19 cellular contexts compared by ENCODE assay signal in the genomic region with DNA sequence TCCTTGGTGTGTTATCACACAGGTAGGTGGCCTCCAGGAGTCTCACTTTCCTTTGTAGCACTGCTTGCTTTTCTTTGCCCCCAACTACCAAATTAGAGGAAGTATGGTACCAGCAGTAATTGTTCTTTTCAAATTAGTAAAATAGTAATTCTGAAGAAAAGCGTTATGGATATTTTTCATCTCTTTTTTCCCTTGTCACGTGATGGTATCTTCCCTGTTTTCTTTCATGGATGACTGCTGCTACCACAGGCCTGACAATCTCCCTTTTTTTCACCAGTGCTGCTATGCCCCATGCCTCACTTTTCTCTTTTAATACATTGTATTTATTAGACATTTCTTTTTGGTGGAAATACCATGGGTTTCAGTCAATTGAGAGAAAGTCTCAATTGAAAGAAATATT. TPM values are rescaled to one million over a fixed set of nuclear protein-coding genes. Genes with fewer than 3 reads are reported as not detected.
DNase-seq lines count a peak whose midpoint lies in the region; ATAC-seq and TF ChIP-seq lines count a peak whose summit lies in the region.
"Had no signal": no experiment of that assay in that cellular context is flagged by ENCODE, and none has a peak within 500 bp of the region (broad histone marks: within the 10 kb centered on the region; RNA-seq: fewer than 3 reads in every experiment).

No MANE protein-coding gene starts in this region.

- no peak overlapping the region for H3K4me3 Mint-ChIP-seq in activated CD4-positive, alpha-beta T cell treated with anti-CD3 and anti-CD28 coated beads, Interleukin-2, amount 10 ng/mL, durations not matched to agents 24 days and 14 days
- H3K4me3 Mint-ChIP-seq in activated T-helper 1 cell treated with anti-CD3 and anti-CD28 coated beads, Interleukin-12 subunit alpha, Interleukin-12 subunit beta, Interleukin-2, Interleukin-4 antibody, amounts not matched to agents 30 ng/mL and 10 ng/mL and 1 ng/mL, durations not matched to agents 14 hours and 24 hours and 36 hours, result no peak overlapping the region
- H3K4me3 Mint-ChIP-seq in natural killer cell, result peak overlapping the region; percentile 29
- H3K4me3 Mint-ChIP-seq: CD14-positive monocyte, neural progenitor cell had no signal

- no peaks in the 10 kb centered on the region for H3K27me3 Mint-ChIP-seq in activated CD4-positive, alpha-beta T cell treated with anti-CD3 and anti-CD28 coated beads, Interleukin-2, amount 10 ng/mL, durations not matched to agents 24 days and 14 days
- no peaks in the 10 kb centered on the region for H3K27me3 Mint-ChIP-seq in activated T-helper 1 cell treated with anti-CD3 and anti-CD28 coated beads, Interleukin-12 subunit alpha, Interleukin-12 subunit beta, Interleukin-2, Interleukin-4 antibody, amounts not matched to agents 30 ng/mL and 10 ng/mL and 1 ng/mL, durations not matched to agents 14 hours and 24 hours and 36 hours (ENCODE audit: insufficient read depth)
- H3K27me3 Mint-ChIP-seq in natural killer cell (ENCODE audit: low read depth in 2 of 2), result no peaks in the 10 kb centered on the region

- ATAC-seq in natural killer cell (no peak), GM21723 (IDR thresholded peaks at IDR 0.05; ENCODE audit: unreplicated experiment) (no peak)

- TF ChIP-seq CTCF in GM10266 (IDR thresholded peaks at IDR 0.05; ENCODE audit: control insufficient read depth, insufficient read depth, low read depth, missing control alignments) (no peak), natural killer cell (IDR thresholded peaks at IDR 0.05) (no peak)

- no peak for DNase-seq in activated CD4-positive, alpha-beta T cell treated with anti-CD3 and anti-CD28 coated beads, Interleukin-2, amount 10 ng/mL, durations not matched to agents 24 days and 14 days
- DNase-seq in activated CD4-positive, alpha-beta T cell treated with anti-CD3 and anti-CD28 coated beads, Interleukin-2, amount 50 U/mL, for 4 hours, result no peak
- DNase-seq in GM10266 (ENCODE audit: extremely low spot score) (peak; percentile 7), natural killer cell (no peak), cerebellum (ENCODE audit: low spot score) (no peak), mesenteric fat pad (ENCODE audit: low spot score) (no peak)
- no peak for DNase-seq in activated T-helper 1 cell treated with anti-CD3 and anti-CD28 coated beads, Interleukin-12 subunit alpha, Interleukin-12 subunit beta, Interleukin-2, Interleukin-4 antibody, amounts not matched to agents 30 ng/mL and 10 ng/mL and 1 ng/mL, durations not matched to agents 14 hours and 24 hours and 36 hours (ENCODE audit: low spot score)
- DNase-seq: NCI-H1694 treated with DMSO at 0.1 percent for 48 hours, NCI-H2227 treated with DMSO at 0.1 percent for 48 hours, retina, SK-N-SH, stomach had no signal

- intact Hi-C loops in activated CD4-positive, alpha-beta T cell treated with anti-CD3 and anti-CD28 coated beads, Interleukin-2, amount 10 ng/mL, durations not matched to agents 24 days and 14 days (cut with micrococcal nuclease), result loop anchor here (2.0 kb wide), 1 partner anchor 345 kb away; no protein-coding TSS in a partner anchor
- intact Hi-C loops in activated T-helper 1 cell treated with anti-CD3 and anti-CD28 coated beads, Interleukin-12 subunit alpha, Interleukin-12 subunit beta, Interleukin-2, Interleukin-4 antibody, amounts not matched to agents 30 ng/mL and 10 ng/mL and 1 ng/mL, durations not matched to agents 14 hours and 24 hours and 36 hours (cut with micrococcal nuclease), result no loop called here
- intact Hi-C loops in natural killer cell (cut with micrococcal nuclease), result no loop called here

- H3K36me3 Mint-ChIP-seq in activated CD4-positive, alpha-beta T cell treated with anti-CD3 and anti-CD28 coated beads, Interleukin-2, amount 10 ng/mL, durations not matched to agents 24 days and 14 days (ENCODE audit: low read depth), result peaks cover 46% of the 10 kb centered on the region
- H3K36me3 Mint-ChIP-seq in activated T-helper 1 cell treated with anti-CD3 and anti-CD28 coated beads, Interleukin-12 subunit alpha, Interleukin-12 subunit beta, Interleukin-2, Interleukin-4 antibody, amounts not matched to agents 30 ng/mL and 10 ng/mL and 1 ng/mL, durations not matched to agents 14 hours and 24 hours and 36 hours (ENCODE audit: low read depth), result peaks cover 37% of the 10 kb centered on the region
- H3K36me3 Mint-ChIP-seq in natural killer cell, result peaks cover 4% of the 10 kb centered on the region

- no peaks in the 10 kb centered on the region for H3K9me3 Mint-ChIP-seq in activated CD4-positive, alpha-beta T cell treated with anti-CD3 and anti-CD28 coated beads, Interleukin-2, amount 10 ng/mL, durations not matched to agents 24 days and 14 days
- H3K9me3 Mint-ChIP-seq in activated T-helper 1 cell treated with anti-CD3 and anti-CD28 coated beads, Interleukin-12 subunit alpha, Interleukin-12 subunit beta, Interleukin-2, Interleukin-4 antibody, amounts not matched to agents 30 ng/mL and 10 ng/mL and 1 ng/mL, durations not matched to agents 14 hours and 24 hours and 36 hours, result no peaks in the 10 kb centered on the region
- no peaks in the 10 kb centered on the region for H3K9me3 Mint-ChIP-seq in natural killer cell
- H3K9me3 Mint-ChIP-seq: neural progenitor cell had no signal

- H3K4me1 Mint-ChIP-seq in activated CD4-positive, alpha-beta T cell treated with anti-CD3 and anti-CD28 coated beads, Interleukin-2, amount 10 ng/mL, durations not matched to agents 24 days and 14 days, result peaks cover 34% of the 10 kb centered on the region
- H3K4me1 Mint-ChIP-seq in activated T-helper 1 cell treated with anti-CD3 and anti-CD28 coated beads, Interleukin-12 subunit alpha, Interleukin-12 subunit beta, Interleukin-2, Interleukin-4 antibody, amounts not matched to agents 30 ng/mL and 10 ng/mL and 1 ng/mL, durations not matched to agents 14 hours and 24 hours and 36 hours (ENCODE audit: low read depth), result peaks cover 43% of the 10 kb centered on the region
- H3K4me1 Mint-ChIP-seq in natural killer cell, result peaks cover 55 to 62% of the 10 kb centered on the region in 2 donors

- H3K27ac Mint-ChIP-seq in activated CD4-positive, alpha-beta T cell treated with anti-CD3 and anti-CD28 coated beads, Interleukin-2, amount 10 ng/mL, durations not matched to agents 24 days and 14 days, result peak overlapping the region; percentile 64
- H3K27ac Mint-ChIP-seq in activated T-helper 1 cell treated with anti-CD3 and anti-CD28 coated beads, Interleukin-12 subunit alpha, Interleukin-12 subunit beta, Interleukin-2, Interleukin-4 antibody, amounts not matched to agents 30 ng/mL and 10 ng/mL and 1 ng/mL, durations not matched to agents 14 hours and 24 hours and 36 hours, result peak overlapping the region; percentile 66
- peak overlapping the region; percentile 91 to 97 for H3K27ac Mint-ChIP-seq in natural killer cell
- H3K27ac Mint-ChIP-seq: neural progenitor cell had no signal

RNA-seq across cellular contexts. Expression of gene ZBTB37, which starts 3.3 kb away (rescaled TPM):
- total RNA-seq in activated CD4-positive, alpha-beta T cell treated with anti-CD3 and anti-CD28 coated beads, Interleukin-2, amount 10 ng/mL, durations not matched to agents 24 days and 14 days, result 8.7 and 9.1 TPM in 2 replicates
- total RNA-seq in activated T-helper 1 cell treated with anti-CD3 and anti-CD28 coated beads, Interleukin-12 subunit alpha, Interleukin-12 subunit beta, Interleukin-2, Interleukin-4 antibody, amounts not matched to agents 30 ng/mL and 10 ng/mL and 1 ng/mL, durations not matched to agents 14 hours and 24 hours and 36 hours, result 9.2 and 9.4 TPM in 2 replicates
- total RNA-seq in natural killer cell, result 10 to 100 TPM; 38.2 to 47.3 (median 39.8) TPM
- total RNA-seq in cerebellum, result 47.2 TPM
- total RNA-seq in mesenteric fat pad, result 14.5 TPM

RNA-seq across cellular contexts. Expression of gene GAS5, which starts 3.7 kb away (rescaled TPM):
- 695 and 703 TPM in 2 replicates for total RNA-seq in activated CD4-positive, alpha-beta T cell treated with anti-CD3 and anti-CD28 coated beads, Interleukin-2, amount 10 ng/mL, durations not matched to agents 24 days and 14 days
- 653 and 688 TPM in 2 replicates for total RNA-seq in activated T-helper 1 cell treated with anti-CD3 and anti-CD28 coated beads, Interleukin-12 subunit alpha, Interleukin-12 subunit beta, Interleukin-2, Interleukin-4 antibody, amounts not matched to agents 30 ng/mL and 10 ng/mL and 1 ng/mL, durations not matched to agents 14 hours and 24 hours and 36 hours
- total RNA-seq in natural killer cell (100 to 1,000 TPM; 208 to 299 (median 214) TPM), cerebellum (207 TPM), mesenteric fat pad (223 TPM)

RNA-seq across cellular contexts. Expression of gene SERPINC1, which starts 45.6 kb away (rescaled TPM):
- total RNA-seq in activated CD4-positive, alpha-beta T cell treated with anti-CD3 and anti-CD28 coated beads, Interleukin-2, amount 10 ng/mL, durations not matched to agents 24 days and 14 days, result not detected in 2 replicates
- total RNA-seq in activated T-helper 1 cell treated with anti-CD3 and anti-CD28 coated beads, Interleukin-12 subunit alpha, Interleukin-12 subunit beta, Interleukin-2, Interleukin-4 antibody, amounts not matched to agents 30 ng/mL and 10 ng/mL and 1 ng/mL, durations not matched to agents 14 hours and 24 hours and 36 hours, result 0.26 TPM in 1 of 2 replicates, not detected in the other
- total RNA-seq in natural killer cell (under 1 TPM in 2 of 3 donors, not detected in 1; 0.38 to 0.48 TPM), cerebellum (not detected), mesenteric fat pad (not detected)
- total RNA-seq: bronchial epithelial cell, Daoy, dermis microvascular lymphatic vessel endothelial cell, MCF 10A had no signal

RNA-seq across cellular contexts. Expression of gene CENPL, which starts 46.8 kb away (rescaled TPM):
- total RNA-seq in activated CD4-positive, alpha-beta T cell treated with anti-CD3 and anti-CD28 coated beads, Interleukin-2, amount 10 ng/mL, durations not matched to agents 24 days and 14 days, result 23.2 and 24.4 TPM in 2 replicates
- 23.6 and 25.7 TPM in 2 replicates for total RNA-seq in activated T-helper 1 cell treated with anti-CD3 and anti-CD28 coated beads, Interleukin-12 subunit alpha, Interleukin-12 subunit beta, Interleukin-2, Interleukin-4 antibody, amounts not matched to agents 30 ng/mL and 10 ng/mL and 1 ng/mL, durations not matched to agents 14 hours and 24 hours and 36 hours
- total RNA-seq in natural killer cell (10 to 100 TPM in 2 of 3 donors, 1 to 10 TPM in 1; 8.8 to 16.4 (median 10.0) TPM), cerebellum (16.2 TPM), mesenteric fat pad (8.4 TPM)

RNA-seq across cellular contexts. Expression of gene DARS2, which starts 47.0 kb away (rescaled TPM):
- total RNA-seq in activated CD4-positive, alpha-beta T cell treated with anti-CD3 and anti-CD28 coated beads, Interleukin-2, amount 10 ng/mL, durations not matched to agents 24 days and 14 days, result 47.6 and 52.2 TPM in 2 replicates
- 41.9 TPM in 2 replicates for total RNA-seq in activated T-helper 1 cell treated with anti-CD3 and anti-CD28 coated beads, Interleukin-12 subunit alpha, Interleukin-12 subunit beta, Interleukin-2, Interleukin-4 antibody, amounts not matched to agents 30 ng/mL and 10 ng/mL and 1 ng/mL, durations not matched to agents 14 hours and 24 hours and 36 hours
- total RNA-seq in natural killer cell (1 to 10 TPM; 5.0 to 8.4 (median 5.8) TPM), cerebellum (12.2 TPM), mesenteric fat pad (14.7 TPM)
